ENCODE assay signal across 10 cellular contexts in genomic region chr2:55922488-55922887, GRCh38. TPM values are rescaled to one million over a fixed set of nuclear protein-coding genes. Genes with fewer than 3 reads are reported as not detected.
DNase-seq lines count a peak whose midpoint lies in the region; ATAC-seq and TF ChIP-seq lines count a peak whose summit lies in the region.
"Had no signal": no experiment of that assay in that cellular context is flagged by ENCODE, and none has a peak within 500 bp of the region (broad histone marks: within the 10 kb centered on the region; RNA-seq: fewer than 3 reads in every experiment).

No MANE protein-coding gene starts in this region.

- DNase-seq in EH (ENCODE audit: low read depth) (peak; percentile 15), amniotic epithelial cell (ENCODE audit: low read depth) (peak; percentile 74), left ventricle myocardium superior (no peak), prostate gland (ENCODE audit: low spot score) (no peak), NCI-H1694 (lab: John Stamatoyannopoulos, UW) (no peak), NCI-H446 (lab: John Stamatoyannopoulos, UW) (no peak)
- DNase-seq: activated CD8-positive, alpha-beta memory T cell treated with anti-CD3 and anti-CD28 coated beads, Interleukin-2, amount 50 U/mL, for 48 hours; stimulated activated CD4-positive, alpha-beta T cell treated with anti-CD3 and anti-CD28 coated beads, Interleukin-1b, Interleukin-23, amount 100 ng/mL, for 48 hours had no signal

- peak; percentile 7 for ATAC-seq in left ventricle myocardium superior
- ATAC-seq in HG02973 (IDR thresholded peaks at IDR 0.05; ENCODE audit: unreplicated experiment), result no peak
- no peak for ATAC-seq in HG02798 (IDR thresholded peaks at IDR 0.05; ENCODE audit: poor library complexity, unreplicated experiment)

- WGBS in prostate gland, result 15% methylated on average over 13 of the region's 13 CpGs

- no peaks in the 10 kb centered on the region for H3K27me3 ChIP-seq in prostate gland (replicated peaks; ENCODE audit: insufficient read depth)

- no peaks in the 10 kb centered on the region for H3K36me3 ChIP-seq in prostate gland

- intact Hi-C loops in left ventricle myocardium superior (cut with micrococcal nuclease) (no loop called here), prostate gland (cut with DNase I) (no loop called here)

- no peaks in the 10 kb centered on the region for H3K4me1 ChIP-seq in prostate gland (replicated peaks)

- TF ChIP-seq CTCF in prostate gland (IDR thresholded peaks at IDR 0.05), result no peak

- H3K9me3 ChIP-seq in prostate gland, result no peaks in the 10 kb centered on the region

- H3K27ac ChIP-seq in prostate gland, result no peak overlapping the region

- H3K4me3 ChIP-seq in prostate gland, result peak overlapping the region; percentile 51 to 58

- no peak for TF ChIP-seq POLR2A in prostate gland (IDR thresholded peaks at IDR 0.05)

RNA-seq across cellular contexts. Expression of gene EFEMP1, which starts 1.1 kb away (rescaled TPM):
- total RNA-seq in left ventricle myocardium superior (50.7 TPM), prostate gland (100 to 1,000 TPM in 1 of 2 donors, 10 to 100 TPM in 1; 46.3 to 109 TPM)

Comparison
In these comparisons a context has a peak if more than half of its experiments do, and no peak if none do; other contexts are left out.
1. DNase-seq: peak in EH (single experiment) and amniotic epithelial cell (single experiment); none in left ventricle myocardium superior (single experiment), prostate gland (single experiment), NCI-H1694 (single experiment) and NCI-H446 (0 of 2).